Comparison of ENCODE assay signal across 30 cellular contexts in genomic region chr7:76057813-76058145, GRCh38. TPM values are rescaled to one million over a fixed set of nuclear protein-coding genes. Genes with fewer than 3 reads are reported as not detected.
DNase-seq lines count a peak whose midpoint lies in the region; ATAC-seq and TF ChIP-seq lines count a peak whose summit lies in the region.
"Had no signal": no experiment of that assay in that cellular context is flagged by ENCODE, and none has a peak within 500 bp of the region (broad histone marks: within the 10 kb centered on the region; RNA-seq: fewer than 3 reads in every experiment).

No MANE protein-coding gene starts in this region.

- H3K36me3 ChIP-seq in SJCRH30 = peaks cover 67% of the 10 kb centered on the region
- peaks cover 0 to 23% (median 13%) of the 10 kb centered on the region in 4 donors for H3K36me3 ChIP-seq in right lobe of liver
- H3K36me3 ChIP-seq in spleen = peaks cover 3 to 100% (median 77%) of the 10 kb centered on the region in 6 donors
- H3K36me3 ChIP-seq: uterus had no signal

- peaks cover 21% of the 10 kb centered on the region for H3K4me1 ChIP-seq in SJCRH30
- H3K4me1 ChIP-seq in right lobe of liver = peaks cover 0 to 60% (median 25%) of the 10 kb centered on the region in 4 donors
- peaks cover 0 to 38% (median 17%) of the 10 kb centered on the region in 6 donors for H3K4me1 ChIP-seq in spleen
- H3K4me1 ChIP-seq: uterus had no signal

- no peak for ATAC-seq in activated T-cell treated with anti-CD3 and anti-CD28 coated beads, Interleukin-2, amount 50 U/mL, for 4 hours
- ATAC-seq in right lobe of liver (peak; percentile 65 to 76 (median 74)), HG03025 (IDR thresholded peaks at IDR 0.05; ENCODE audit: low FRiP score, unreplicated experiment) (no peak)
- ATAC-seq: activated CD8-positive, alpha-beta memory T cell treated with anti-CD3 and anti-CD28 coated beads, Interleukin-2, amount 10 ng/mL, durations not matched to agents 7 days and 5 days; activated naive CD4-positive, alpha-beta T cell treated with anti-CD3 and anti-CD28 coated beads, Interleukin-2, amount 50 U/mL, for 72 hours; GM12878; left lung; naive thymus-derived CD4-positive, alpha-beta T cell had no signal

- peaks cover 18% of the 10 kb centered on the region for H3K4me1 Mint-ChIP-seq in activated T-cell treated with anti-CD3 and anti-CD28 coated beads, Interleukin-2, amount 50 U/mL, for 24 hours (ENCODE audit: low read depth)
- peaks cover 3% of the 10 kb centered on the region for H3K4me1 Mint-ChIP-seq in activated T-cell treated with anti-CD3 and anti-CD28 coated beads, Interleukin-2, amount 50 U/mL, for 4 hours (ENCODE audit: low read depth)

- H3K27ac ChIP-seq in SJCRH30 (peak overlapping the region; percentile 76; the same call in 1 of the 2 replicates), right lobe of liver (peak overlapping the region; percentile 54 to 87 (median 82)), spleen (peak overlapping the region in 7 of 8 donors; percentile 62 to 88 (median 78))
- H3K27ac ChIP-seq: dorsolateral prefrontal cortex, left lung, uterus, WERI-Rb-1 had no signal

- no peaks in the 10 kb centered on the region for H3K9me3 ChIP-seq in SJCRH30 (replicated peaks)
- no peaks in the 10 kb centered on the region for H3K9me3 ChIP-seq in right lobe of liver
- H3K9me3 ChIP-seq in spleen = no peaks in the 10 kb centered on the region
- H3K9me3 ChIP-seq: left lung, uterus had no signal

- H3K27me3 ChIP-seq in SJCRH30 = no peaks in the 10 kb centered on the region
- H3K27me3 ChIP-seq in right lobe of liver = no peaks in the 10 kb centered on the region
- H3K27me3 ChIP-seq in spleen (replicated peaks in 1 of 7) = no peaks in the 10 kb centered on the region
- H3K27me3 ChIP-seq: dorsolateral prefrontal cortex, left lung, uterus had no signal

- 37% methylated on average over 5 of the region's 11 CpGs for WGBS in right lobe of liver (ENCODE audit: insufficient coverage, low coverage, low lambda C conversion rate, missing lambda C conversion rate)
- WGBS in spleen, 5 donors = 68 to 81% (median 76%) methylated on average over 11 of the region's 11 CpGs

- intact Hi-C loops in right lobe of liver (cut with DNase I) (no loop called here), spleen (cut with DNase I; ENCODE audit: low total_unique reads) (no loop called here)

- TF ChIP-seq POLR2A in right lobe of liver (IDR thresholded peaks at IDR 0.05) (no peak), spleen (IDR thresholded peaks at IDR 0.05) (no peak)

- TF ChIP-seq CTCF in right lobe of liver (IDR thresholded peaks at IDR 0.05) (no peak), spleen (IDR thresholded peaks at IDR 0.05 in 8 of 11, conservative IDR thresholded peaks at IDR 0.05 in 3 of 11) (no peak)

- H3K27me3 Mint-ChIP-seq in activated T-cell treated with anti-CD3 and anti-CD28 coated beads, Interleukin-2, amount 50 U/mL, for 24 hours = no peaks in the 10 kb centered on the region
- no peaks in the 10 kb centered on the region for H3K27me3 Mint-ChIP-seq in activated T-cell treated with anti-CD3 and anti-CD28 coated beads, Interleukin-2, amount 50 U/mL, for 4 hours (ENCODE audit: low read depth)
- H3K27me3 Mint-ChIP-seq: activated CD4-positive, alpha-beta T cell treated with anti-CD3 and anti-CD28 coated beads, Interleukin-2, amount 10 ng/mL, durations not matched to agents 24 days and 14 days; activated CD8-positive, alpha-beta memory T cell treated with anti-CD3 and anti-CD28 coated beads, Interleukin-2, amount 10 ng/mL, durations not matched to agents 7 days and 5 days; CD4-positive, CD25-positive, alpha-beta regulatory T cell; naive thymus-derived CD4-positive, alpha-beta T cell had no signal

- no peaks in the 10 kb centered on the region for H3K9me3 Mint-ChIP-seq in activated T-cell treated with anti-CD3 and anti-CD28 coated beads, Interleukin-2, amount 50 U/mL, for 24 hours
- H3K9me3 Mint-ChIP-seq in activated T-cell treated with anti-CD3 and anti-CD28 coated beads, Interleukin-2, amount 50 U/mL, for 4 hours = no peaks in the 10 kb centered on the region
- H3K9me3 Mint-ChIP-seq: activated CD4-positive, alpha-beta T cell treated with anti-CD3 and anti-CD28 coated beads, Interleukin-2, amount 10 ng/mL, durations not matched to agents 24 days and 14 days; activated naive CD4-positive, alpha-beta T cell treated with anti-CD3 and anti-CD28 coated beads, Interleukin-2, amount 50 U/mL, for 72 hours; activated T-helper 2 cell treated with anti-CD3 and anti-CD28 coated beads, Interferon-gamma antibody, Interleukin-2, Interleukin-4, amounts not matched to agents 10 μg/mL and 5 μg/mL and 100 μg/mL, durations not matched to agents 14 hours and 24 hours and 36 hours; CD4-positive, CD25-positive, alpha-beta regulatory T cell; immature natural killer cell had no signal

- no peak overlapping the region for H3K4me3 ChIP-seq in SJCRH30
- H3K4me3 ChIP-seq in right lobe of liver = no peak overlapping the region
- no peak overlapping the region for H3K4me3 ChIP-seq in spleen
- H3K4me3 ChIP-seq: dorsolateral prefrontal cortex, GM12878, left lung, uterus had no signal

- H3K36me3 Mint-ChIP-seq in activated T-cell treated with anti-CD3 and anti-CD28 coated beads, Interleukin-2, amount 50 U/mL, for 24 hours (ENCODE audit: low read depth) = peaks cover 97% of the 10 kb centered on the region
- H3K36me3 Mint-ChIP-seq in activated T-cell treated with anti-CD3 and anti-CD28 coated beads, Interleukin-2, amount 50 U/mL, for 4 hours (ENCODE audit: insufficient read depth) = peaks cover 36% of the 10 kb centered on the region

- no peak for DNase-seq in activated T-cell treated with anti-CD3 and anti-CD28 coated beads, Interleukin-2, amount 50 U/mL, for 24 hours
- DNase-seq in activated T-cell treated with anti-CD3 and anti-CD28 coated beads, Interleukin-2, amount 50 U/mL, for 4 hours = no peak
- DNase-seq in SJCRH30 = peak; percentile 20 to 21
- DNase-seq in right lobe of liver = peak; percentile 85 to 87 (median 86)
- DNase-seq in spleen = peak; percentile 83
- DNase-seq in SK-N-DZ (ENCODE audit: low spot score) = no peak
- no peak for DNase-seq in COLO829 (ENCODE audit: low spot score)
- DNase-seq: activated CD4-positive, alpha-beta T cell treated with anti-CD3 and anti-CD28 coated beads, Interleukin-2, amount 10 ng/mL, durations not matched to agents 24 days and 14 days; activated CD8-positive, alpha-beta memory T cell treated with anti-CD3 and anti-CD28 coated beads, Interleukin-2, amount 10 ng/mL, durations not matched to agents 7 days and 5 days; CD4-positive, CD25-positive, alpha-beta regulatory T cell; dorsolateral prefrontal cortex; EL; HCEC 1CT; hippocampal formation; immature natural killer cell; Kasumi-1; left lung; naive thymus-derived CD4-positive, alpha-beta T cell; NCI-H1436; NCI-H524; nucleus accumbens; stimulated activated CD4-positive, alpha-beta T cell treated with anti-CD3 and anti-CD28 coated beads, Interleukin-2, amount 100 ng/mL, for 48 hours; SW 1271; T-helper 9 cell; uterus; WERI-Rb-1 had no signal

- peak overlapping the region; percentile 33 for H3K27ac Mint-ChIP-seq in activated T-cell treated with anti-CD3 and anti-CD28 coated beads, Interleukin-2, amount 50 U/mL, for 24 hours
- H3K27ac Mint-ChIP-seq: activated CD4-positive, alpha-beta T cell treated with anti-CD3 and anti-CD28 coated beads, Interleukin-2, amount 10 ng/mL, durations not matched to agents 24 days and 14 days; activated CD8-positive, alpha-beta memory T cell treated with anti-CD3 and anti-CD28 coated beads, Interleukin-2, amount 10 ng/mL, durations not matched to agents 7 days and 5 days; activated T-helper 2 cell treated with anti-CD3 and anti-CD28 coated beads, Interferon-gamma antibody, Interleukin-2, Interleukin-4, amounts not matched to agents 10 μg/mL and 5 μg/mL and 100 μg/mL, durations not matched to agents 14 hours and 24 hours and 36 hours; CD4-positive, CD25-positive, alpha-beta regulatory T cell; naive thymus-derived CD4-positive, alpha-beta T cell had no signal

- no peak overlapping the region for H3K4me3 Mint-ChIP-seq in activated T-cell treated with anti-CD3 and anti-CD28 coated beads, Interleukin-2, amount 50 U/mL, for 24 hours
- no peak overlapping the region for H3K4me3 Mint-ChIP-seq in activated T-cell treated with anti-CD3 and anti-CD28 coated beads, Interleukin-2, amount 50 U/mL, for 4 hours
- H3K4me3 Mint-ChIP-seq: activated CD4-positive, alpha-beta T cell treated with anti-CD3 and anti-CD28 coated beads, Interleukin-2, amount 10 ng/mL, durations not matched to agents 24 days and 14 days; activated CD8-positive, alpha-beta memory T cell treated with anti-CD3 and anti-CD28 coated beads, Interleukin-2, amount 10 ng/mL, durations not matched to agents 7 days and 5 days; CD4-positive, CD25-positive, alpha-beta regulatory T cell; immature natural killer cell; naive thymus-derived CD4-positive, alpha-beta T cell had no signal

RNA-seq across cellular contexts. Expression of gene MDH2, which starts 9.9 kb away (rescaled TPM):
- total RNA-seq in activated T-cell treated with anti-CD3 and anti-CD28 coated beads, Interleukin-2, amount 50 U/mL, for 4 hours = 100 to 1,000 TPM; 274 to 310 (median 296) TPM
- total RNA-seq in SJCRH30 (2014; rRNA removed; shearing (Covaris generic)) = 160 and 168 TPM in 2 replicates
- 100 to 1,000 TPM; 130 to 178 (median 164) TPM for total RNA-seq in right lobe of liver
- total RNA-seq in spleen = 100 to 1,000 TPM in 3 of 7 donors, 10 to 100 TPM in 4; 62.2 to 129 (median 97.7) TPM
- polyA plus RNA-seq in spleen = 10 to 100 TPM; 45.5 to 74.1 (median 71.4) TPM
- 87.2 and 104 TPM in 2 replicates for polyA plus RNA-seq in SK-N-DZ (2014; cell fraction: cytosol; rRNA removed)
- 57.5 and 74.9 TPM in 2 replicates for polyA plus RNA-seq in SK-N-DZ (2014; cell fraction: nucleus; rRNA removed)

RNA-seq across cellular contexts. Expression of gene STYXL1, which starts 10.0 kb away (rescaled TPM):
- total RNA-seq in activated T-cell treated with anti-CD3 and anti-CD28 coated beads, Interleukin-2, amount 50 U/mL, for 4 hours = 10 to 100 TPM; 19.6 to 34.5 (median 20.6) TPM
- total RNA-seq in SJCRH30 (2014; rRNA removed; shearing (Covaris generic)) = 60.9 and 66.8 TPM in 2 replicates
- total RNA-seq in right lobe of liver = 10 to 100 TPM; 13.8 to 28.5 (median 21.2) TPM
- 10 to 100 TPM; 18.3 to 48.8 (median 28.4) TPM for total RNA-seq in spleen
- 10 to 100 TPM; 36.3 to 60.4 (median 45.0) TPM for polyA plus RNA-seq in spleen
- polyA plus RNA-seq in SK-N-DZ (2014; cell fraction: cytosol; rRNA removed) = 51.9 and 55.1 TPM in 2 replicates
- polyA plus RNA-seq in SK-N-DZ (2014; cell fraction: nucleus; rRNA removed) = 29.8 and 30.9 TPM in 2 replicates

Comparison
In these comparisons a context has a peak if more than half of its experiments do, and no peak if none do; other contexts are left out.
1. DNase-seq: peak in SJCRH30 (2 of 2), right lobe of liver (3 of 3) and spleen (single experiment); none in activated T-cell treated with anti-CD3 and anti-CD28 coated beads, Interleukin-2, amount 50 U/mL, for 24 hours (single experiment), activated T-cell treated with anti-CD3 and anti-CD28 coated beads, Interleukin-2, amount 50 U/mL, for 4 hours (single experiment), SK-N-DZ (single experiment) and COLO829 (single experiment).
2. ATAC-seq: peak in right lobe of liver (4 of 4); none in activated T-cell treated with anti-CD3 and anti-CD28 coated beads, Interleukin-2, amount 50 U/mL, for 4 hours (0 of 2) and HG03025 (single experiment).
3. Peak in every context shown above with its lines, with median percentiles within 50 percentile points of each other: H3K27ac ChIP-seq.